ENCODE assay signal across 35 cellular contexts in genomic region chr7:52079726-52080125, GRCh38.
"Had no signal": no experiment of that assay in that cellular context is flagged by ENCODE, and none has a peak within 500 bp of the region (broad histone marks: within the 10 kb centered on the region; RNA-seq: fewer than 3 reads in every experiment).

No MANE protein-coding gene starts in this region.

- H3K4me1 Mint-ChIP-seq: activated B cell treated with CpG ODN at 0.5 μM for 24 hours; activated CD4-positive, alpha-beta T cell treated with anti-CD3 and anti-CD28 coated beads, Interleukin-2, amount 10 ng/mL, durations not matched to agents 24 days and 14 days; activated naive CD8-positive, alpha-beta T cell treated with anti-CD3 and anti-CD28 coated beads for 36 hours; activated T-helper 17 cell treated with anti-CD3 and anti-CD28 coated beads, Interleukin-2, amount 50 U/mL, for 72 hours had no signal

- H3K4me3 ChIP-seq: adrenal gland, body of pancreas, breast epithelium had no signal

- H3K4me3 Mint-ChIP-seq: activated B cell treated with CpG ODN at 0.5 μM for 24 hours; activated CD4-positive, alpha-beta memory T cell treated with anti-CD3 and anti-CD28 coated beads for 36 hours; activated CD4-positive, alpha-beta T cell treated with anti-CD3 and anti-CD28 coated beads, Interleukin-2, amount 10 ng/mL, durations not matched to agents 24 days and 14 days; activated CD8-positive, alpha-beta T cell treated with anti-CD3 and anti-CD28 coated beads for 36 hours; activated naive CD4-positive, alpha-beta T cell treated with anti-CD3 and anti-CD28 coated beads for 36 hours; activated naive CD8-positive, alpha-beta T cell treated with anti-CD3 and anti-CD28 coated beads for 36 hours; activated T-cell treated with anti-CD3 and anti-CD28 coated beads, Interleukin-2, amount 50 U/mL, for 4 hours; activated T-cell treated with anti-CD3 and anti-CD28 coated beads, Interleukin-2, amount 50 U/mL, for 72 hours; activated T-helper 1 cell treated with anti-CD3 and anti-CD28 coated beads, Interleukin-12 subunit alpha, Interleukin-12 subunit beta, Interleukin-2, Interleukin-4 antibody, amounts not matched to agents 30 ng/mL and 10 ng/mL and 1 ng/mL, durations not matched to agents 14 hours and 24 hours and 36 hours; activated T-helper 17 cell treated with anti-CD3 and anti-CD28 coated beads, Interleukin-2, amount 50 U/mL, for 72 hours; T-helper 1 cell treated with Interleukin-12 subunit alpha and Interleukin-12 subunit beta and Interleukin-4 antibody, amounts not matched to agents 30 μg/mL and 1 μg/mL, for 36 hours; T-helper 2 cell treated with Interferon-gamma antibody and Interleukin-4, amounts not matched to agents 5 μg/mL and 100 μg/mL, for 36 hours had no signal

- H3K27ac Mint-ChIP-seq: activated B cell treated with CpG ODN at 0.5 μM for 24 hours; activated CD4-positive, alpha-beta memory T cell treated with anti-CD3 and anti-CD28 coated beads for 36 hours; activated CD4-positive, alpha-beta T cell treated with anti-CD3 and anti-CD28 coated beads, Interleukin-2, amount 10 ng/mL, durations not matched to agents 24 days and 14 days; activated CD8-positive, alpha-beta T cell treated with anti-CD3 and anti-CD28 coated beads for 36 hours; activated naive CD4-positive, alpha-beta T cell treated with anti-CD3 and anti-CD28 coated beads for 36 hours; activated naive CD4-positive, alpha-beta T cell treated with anti-CD3 and anti-CD28 coated beads, Interleukin-2, amount 50 U/mL, for 72 hours; activated naive CD8-positive, alpha-beta T cell treated with anti-CD3 and anti-CD28 coated beads for 36 hours; activated T-cell treated with anti-CD3 and anti-CD28 coated beads, Interleukin-2, amount 50 U/mL, for 72 hours; activated T-helper 1 cell treated with anti-CD3 and anti-CD28 coated beads, Interleukin-12 subunit alpha, Interleukin-12 subunit beta, Interleukin-2, Interleukin-4 antibody, amounts not matched to agents 30 ng/mL and 10 ng/mL and 1 ng/mL, durations not matched to agents 14 hours and 24 hours and 36 hours; activated T-helper 17 cell treated with anti-CD3 and anti-CD28 coated beads, Interleukin-2, amount 50 U/mL, for 72 hours; T-helper 1 cell treated with Interleukin-12 subunit alpha and Interleukin-12 subunit beta and Interleukin-4 antibody, amounts not matched to agents 30 μg/mL and 1 μg/mL, for 36 hours; T-helper 2 cell treated with Interferon-gamma antibody and Interleukin-4, amounts not matched to agents 5 μg/mL and 100 μg/mL, for 36 hours had no signal

- DNase-seq: activated B cell treated with CpG ODN at 0.5 μM for 24 hours; activated CD4-positive, alpha-beta memory T cell treated with anti-CD3 and anti-CD28 coated beads for 36 hours; activated CD4-positive, alpha-beta T cell treated with anti-CD3 and anti-CD28 coated beads for 4 hours; activated CD4-positive, alpha-beta T cell treated with anti-CD3 and anti-CD28 coated beads, Interleukin-2, amount 10 ng/mL, durations not matched to agents 24 days and 14 days; activated CD4-positive, alpha-beta T cell treated with anti-CD3 and anti-CD28 coated beads, Interleukin-2, amount 50 U/mL, for 1 hour; activated CD4-positive, alpha-beta T cell treated with anti-CD3 and anti-CD28 coated beads, Interleukin-2, amount 50 U/mL, for 4 hours; activated CD4-positive, CD25-positive, alpha-beta regulatory T cell treated with anti-CD3 and anti-CD28 coated beads, Interleukin-2, amount 50 U/mL, for 72 hours; activated CD8-positive, alpha-beta memory T cell treated with anti-CD3 and anti-CD28 coated beads, Interleukin-2, amount 50 U/mL, for 4 hours; activated CD8-positive, alpha-beta T cell treated with anti-CD3 and anti-CD28 coated beads for 36 hours; activated effector memory CD4-positive, alpha-beta T cell treated with anti-CD3 and anti-CD28 coated beads, Interleukin-2, amount 50 U/mL, for 16 hours; activated gamma-delta T cell treated with Interleukin-2 at 50 U/mL for 16 hours; activated naive CD4-positive, alpha-beta T cell; activated naive CD4-positive, alpha-beta T cell treated with anti-CD3 and anti-CD28 coated beads for 36 hours; activated naive CD4-positive, alpha-beta T cell treated with anti-CD3 and anti-CD28 coated beads, Interleukin-2, amount 50 U/mL, for 16 hours; activated naive CD8-positive, alpha-beta T cell treated with anti-CD3 and anti-CD28 coated beads for 36 hours; activated T-cell treated with anti-CD3 and anti-CD28 coated beads for 4 hours; activated T-cell treated with anti-CD3 and anti-CD28 coated beads, Interleukin-2, amount 50 U/mL, for 1 hour; activated T-cell treated with anti-CD3 and anti-CD28 coated beads, Interleukin-2, amount 50 U/mL, for 4 hours; activated T-cell treated with anti-CD3 and anti-CD28 coated beads, Interleukin-2, amount 50 U/mL, for 72 hours; adrenal gland; amniotic stem cell; aorta; body of pancreas; brain microvascular endothelial cell; central memory CD4-positive, alpha-beta T cell; T-helper 1 cell; T-helper 2 cell; T-helper 9 cell had no signal

- H3K36me3 ChIP-seq: adrenal gland, brain microvascular endothelial cell, breast epithelium had no signal

- H3K27ac ChIP-seq: adrenal gland, body of pancreas, brain microvascular endothelial cell, breast epithelium, VCaP had no signal

- H3K9me3 ChIP-seq: adrenal gland, body of pancreas, breast epithelium had no signal

- H3K27me3 Mint-ChIP-seq: activated B cell treated with CpG ODN at 0.5 μM for 24 hours; activated CD4-positive, alpha-beta memory T cell treated with anti-CD3 and anti-CD28 coated beads for 36 hours; activated CD4-positive, alpha-beta T cell treated with anti-CD3 and anti-CD28 coated beads, Interleukin-2, amount 10 ng/mL, durations not matched to agents 24 days and 14 days; activated CD8-positive, alpha-beta T cell treated with anti-CD3 and anti-CD28 coated beads for 36 hours; activated naive CD8-positive, alpha-beta T cell treated with anti-CD3 and anti-CD28 coated beads for 36 hours; activated T-helper 17 cell treated with anti-CD3 and anti-CD28 coated beads, Interleukin-2, amount 50 U/mL, for 72 hours had no signal

- H3K27me3 ChIP-seq: adrenal gland, body of pancreas, brain microvascular endothelial cell, breast epithelium had no signal

- ATAC-seq: activated CD8-positive, alpha-beta T cell treated with anti-CD3 and anti-CD28 coated beads for 36 hours; activated naive CD4-positive, alpha-beta T cell treated with anti-CD3 and anti-CD28 coated beads, Interleukin-2, amount 50 U/mL, for 72 hours; activated T-cell treated with anti-CD3 and anti-CD28 coated beads, Interleukin-2, amount 50 U/mL, for 4 hours; activated T-cell treated with anti-CD3 and anti-CD28 coated beads, Interleukin-2, amount 50 U/mL, for 72 hours; activated T-helper 17 cell treated with anti-CD3 and anti-CD28 coated beads, Interleukin-2, amount 50 U/mL, for 72 hours; body of pancreas had no signal

- H3K36me3 Mint-ChIP-seq: activated CD4-positive, alpha-beta memory T cell treated with anti-CD3 and anti-CD28 coated beads for 36 hours; activated naive CD4-positive, alpha-beta T cell treated with anti-CD3 and anti-CD28 coated beads, Interleukin-2, amount 50 U/mL, for 72 hours; activated naive CD8-positive, alpha-beta T cell treated with anti-CD3 and anti-CD28 coated beads for 36 hours had no signal

- H3K4me1 ChIP-seq: adrenal gland, body of pancreas, breast epithelium had no signal
